In the genomic region with DNA sequence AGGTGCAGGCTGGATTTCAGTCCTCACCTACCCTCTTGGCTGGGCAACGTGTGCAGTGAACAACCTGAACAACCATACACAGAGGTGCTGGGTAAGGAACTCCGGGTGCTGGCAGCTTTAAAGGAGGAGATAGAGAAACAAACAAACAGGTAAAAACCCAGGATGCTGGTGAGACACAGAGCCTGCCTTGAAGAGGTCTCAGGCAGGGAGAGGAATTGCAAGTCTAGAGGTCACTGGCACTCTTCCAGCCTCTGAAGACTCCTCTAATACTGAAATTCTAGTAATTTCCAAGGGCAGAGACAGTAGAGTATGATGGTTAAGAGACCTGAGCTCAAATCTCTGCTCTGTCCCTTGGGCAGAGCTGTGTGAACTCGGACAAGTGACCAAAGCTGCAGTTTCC, we compare ENCODE assay signal across 19 cellular contexts.
DNase-seq lines count a peak whose midpoint lies in the region; ATAC-seq, FAIRE-seq and TF ChIP-seq lines count a peak whose summit lies in the region.
"Had no signal": no experiment of that assay in that cellular context is flagged by ENCODE, and none has a peak within 500 bp of the region (broad histone marks: within the 10 kb centered on the region; RNA-seq: fewer than 3 reads in every experiment).

No MANE protein-coding gene starts in this region.

- no peak overlapping the region for H3K9ac ChIP-seq in HCT116 (ENCODE audit: low read length)
- no peak overlapping the region for H3K9ac ChIP-seq in GM12878 (ENCODE audit: control insufficient read depth, insufficient read depth, low read length)

- H3K79me2 ChIP-seq in HCT116 (ENCODE audit: insufficient read depth, low read length): no peaks in the 10 kb centered on the region
- H3K79me2 ChIP-seq in GM12878 (ENCODE audit: control insufficient read depth, insufficient read depth, low read length): no peaks in the 10 kb centered on the region

- intact Hi-C loops in HCT116 (cut with micrococcal nuclease) (no loop called here), GM12878 (cut with micrococcal nuclease; ENCODE audit: unreplicated experiment) (no loop called here), dorsolateral prefrontal cortex (cut with DNase I) (no loop called here)

- BruUV-seq in HCT116 (replicated peaks; lab: Mats Ljungman, UMichigan) (no TSS peak), GM12878 (replicated peaks; lab: Mats Ljungman, UMichigan) (no TSS peak)

- H3K4me1 ChIP-seq in HCT116 (ENCODE audit: control insufficient read depth in 1 of 2, insufficient read depth in 2 of 2, low read length in 2 of 2) (no peaks in the 10 kb centered on the region), GM12878 (ENCODE audit: control insufficient read depth, insufficient read depth, low read length) (no peaks in the 10 kb centered on the region), BE2C (peaks cover 11% of the 10 kb centered on the region)
- H3K4me1 ChIP-seq: left ventricle myocardium inferior, vagina had no signal

- DNase-seq in AG10803 (ENCODE audit: low read depth) (peak; percentile 6), HCT116 (ENCODE audit: low read depth, low spot score) (no peak), GM12878 (ENCODE audit: low read depth, low spot score) (no peak), kidney glomerular epithelial cell (lab: John Stamatoyannopoulos, UW) (peak; percentile 22), AG20443 (ENCODE audit: low spot score) (no peak), AML-193 (lab: John Stamatoyannopoulos, UW) (no peak), dorsolateral prefrontal cortex (no peak), BE2C (no peak)
- DNase-seq: activated CD4-positive, alpha-beta memory T cell treated with anti-CD3 and anti-CD28 coated beads, Interleukin-2, amount 10 ng/mL, durations not matched to agents 7 days and 5 days; activated naive CD8-positive, alpha-beta T cell treated with anti-CD3 and anti-CD28 coated beads, Interleukin-2, amount 10 ng/mL, durations not matched to agents 7 days and 5 days; effector CD4-positive, alpha-beta T cell; GF-D8; left ventricle myocardium inferior; NCI-H1048; NCI-H2107; NCI-H82; SW 1271 had no signal

- no peak overlapping the region for H3K4me3 ChIP-seq in AG10803 (ENCODE audit: low read length)
- H3K4me3 ChIP-seq in HCT116 (replicated peaks in 1 of 2; ENCODE audit: low read depth in 1 of 2, low read length in 2 of 2): no peak overlapping the region
- no peak overlapping the region for H3K4me3 ChIP-seq in GM12878
- no peak overlapping the region for H3K4me3 ChIP-seq in dorsolateral prefrontal cortex
- H3K4me3 ChIP-seq in BE2C (ENCODE audit: low read depth, low read length): no peak overlapping the region
- H3K4me3 ChIP-seq: left ventricle myocardium inferior, vagina had no signal

- POLR2A ChIA-PET in HCT116 (lab: Charles Lee): no interaction called here
- POLR2A ChIA-PET in GM12878 (lab: Charles Lee): no interaction called here

- H3K27me3 ChIP-seq in HCT116 (ENCODE audit: insufficient read depth, low read length): no peaks in the 10 kb centered on the region
- H3K27me3 ChIP-seq in GM12878 (replicated peaks in 1 of 2; ENCODE audit: control insufficient read depth in 2 of 2, insufficient read depth in 2 of 2, low read length in 1 of 2): no peaks in the 10 kb centered on the region; a peak in 1 of 4 replicates
- H3K27me3 ChIP-seq in dorsolateral prefrontal cortex: no peaks in the 10 kb centered on the region
- H3K27me3 ChIP-seq in BE2C: no peaks in the 10 kb centered on the region
- H3K27me3 ChIP-seq: vagina had no signal

- TF ChIP-seq RAD21 in HCT116 (IDR thresholded peaks at IDR 0.05; ENCODE audit: low read depth) (no peak), GM12878 (IDR thresholded peaks at IDR 0.05; ENCODE audit: insufficient read depth, low read depth, low read length) (no peak)

- RAD21 ChIA-PET in HCT116 (lab: Charles Lee; ENCODE audit: low non-redundant PET in 1 of 2, low total read pairs in 2 of 2, uncharacterized antibody in 2 of 2, unreplicated experiment in 2 of 2): no interaction called here
- RAD21 ChIA-PET in GM12878 (lab: Charles Lee; ENCODE audit: unreplicated experiment): no interaction called here

- no peak for TF ChIP-seq EP300 in GM12878 (IDR thresholded peaks at IDR 0.05; ENCODE audit: borderline replicate concordance in 1 of 2, control insufficient read depth in 1 of 2, low read depth in 2 of 2, low read length in 2 of 2)

- no peaks in the 10 kb centered on the region for H3K36me3 ChIP-seq in HCT116 (ENCODE audit: control insufficient read depth in 1 of 2, insufficient read depth in 2 of 2, low read length in 2 of 2)
- no peaks in the 10 kb centered on the region for H3K36me3 ChIP-seq in GM12878 (ENCODE audit: control insufficient read depth in 2 of 2, insufficient read depth in 2 of 2, low read length in 1 of 2)
- no peaks in the 10 kb centered on the region for H3K36me3 ChIP-seq in BE2C
- H3K36me3 ChIP-seq: left ventricle myocardium inferior, vagina had no signal

- H3K9me2 ChIP-seq in HCT116 (ENCODE audit: insufficient read depth): no peaks in the 10 kb centered on the region

- H3K27ac ChIP-seq in HCT116 (ENCODE audit: low read depth, low read length) (no peak overlapping the region), GM12878 (ENCODE audit: control insufficient read depth, insufficient read depth) (no peak overlapping the region), dorsolateral prefrontal cortex (peak overlapping the region in 3 of 59 donors; percentile 13 to 36 (median 30))
- H3K27ac ChIP-seq: left ventricle myocardium inferior, RWPE1, vagina had no signal

- H3K4me2 ChIP-seq in HCT116 (ENCODE audit: low read length): no peak overlapping the region
- H3K4me2 ChIP-seq in GM12878 (ENCODE audit: control insufficient read depth, insufficient read depth): no peak overlapping the region

- 0% methylated on average over 3 of the region's 3 CpGs for WGBS in GM12878 (ENCODE audit: insufficient coverage, insufficient replicate concordance, low lambda C conversion rate, missing lambda C conversion rate)

- H4K20me1 ChIP-seq in HCT116 (ENCODE audit: insufficient read depth) (no peaks in the 10 kb centered on the region), GM12878 (ENCODE audit: control insufficient read depth, insufficient read depth) (no peaks in the 10 kb centered on the region)

- TF ChIP-seq POLR2A in HCT116 (IDR thresholded peaks at IDR 0.05; ENCODE audit: borderline replicate concordance, extremely low read depth, insufficient read depth, insufficient read length): no peak
- TF ChIP-seq POLR2A in GM12878 (IDR thresholded peaks at IDR 0.05; ENCODE audit: low read depth, low read length): no peak

- in situ Hi-C loops in GM12878 (cut with MboI): no loop called here

- SMC1A ChIA-PET in GM12878 (lab: Charles Lee; ENCODE audit: uncharacterized antibody, unreplicated experiment): no interaction called here

- H3K9me3 ChIP-seq in HCT116 (ENCODE audit: control insufficient read depth in 1 of 2, insufficient read depth in 1 of 2, low read depth in 1 of 2, low read length in 2 of 2): no peaks in the 10 kb centered on the region
- H3K9me3 ChIP-seq in GM12878 (replicated peaks; ENCODE audit: control insufficient read depth, insufficient read depth, low read length): no peaks in the 10 kb centered on the region
- no peaks in the 10 kb centered on the region for H3K9me3 ChIP-seq in BE2C
- H3K9me3 ChIP-seq: left ventricle myocardium inferior, vagina had no signal

- 0 out of 2 replicates have a peak, but pooled peaks have one; percentile 22 for ATAC-seq in HCT116
- peak; percentile 56 for ATAC-seq in GM12878

- H2AFZ ChIP-seq in HCT116 (ENCODE audit: low read depth, low read length, poor library complexity, severe bottlenecking) (no peak overlapping the region), GM12878 (ENCODE audit: control insufficient read depth, low read depth, low read length) (no peak overlapping the region)

- TF ChIP-seq CTCF in AG10803 (conservative IDR thresholded peaks at IDR 0.05; ENCODE audit: low read length) (0 out of 2 replicates have a peak, but pooled peaks have one; percentile 1), HCT116 (IDR thresholded peaks at IDR 0.05 in 2 of 3, conservative IDR thresholded peaks at IDR 0.05 in 1 of 3; ENCODE audit: borderline replicate concordance in 1 of 3, insufficient read depth in 1 of 3, low read depth in 2 of 3, low read length in 2 of 3) (no peak), GM12878 (IDR thresholded peaks at IDR 0.05 in 2 of 3, conservative IDR thresholded peaks at IDR 0.05 in 1 of 3; ENCODE audit: control insufficient read depth in 2 of 3, extremely low read depth in 1 of 3, insufficient read depth in 1 of 3, low read depth in 3 of 3, low read length in 3 of 3) (no peak), dorsolateral prefrontal cortex (IDR thresholded peaks at IDR 0.05 in 54 of 56, conservative IDR thresholded peaks at IDR 0.05 in 2 of 56; ENCODE audit: low read depth in 1 of 56, partially characterized antibody in 56 of 56) (no peak), BE2C (IDR thresholded peaks at IDR 0.05; ENCODE audit: low read depth, low read length) (no peak)

- no peak for FAIRE-seq in GM12878 (lab: Jason Lieb, UNC)

- CTCF ChIA-PET in HCT116 (lab: Charles Lee): no interaction called here
- CTCF ChIA-PET in GM12878 (lab: Yijun Ruan, JAX): interaction anchor here (1.2 kb wide), 1 partner anchor 10 kb away, joined by 3 read pairs; no protein-coding TSS in a partner anchor

TF ChIP-seq in HCT116, 20 proteins besides CTCF, POLR2A, EP300 and RAD21:
- TF ChIP-seq SP1 (IDR thresholded peaks at IDR 0.05; ENCODE audit: low read depth): no peak
- no peak for TF ChIP-seq ZNF274 (IDR thresholded peaks at IDR 0.05; ENCODE audit: low read depth, low read length)
- TF ChIP-seq TCF7L2 (IDR thresholded peaks at IDR 0.05; ENCODE audit: borderline replicate concordance, extremely low read depth, insufficient read depth, insufficient read length): no peak
- no peak for TF ChIP-seq ATF3 (IDR thresholded peaks at IDR 0.05)
- no peak for TF ChIP-seq CBX3 (IDR thresholded peaks at IDR 0.05; ENCODE audit: low read depth)
TF ChIP-seq in HCT116: peak in this region for 0.

Comparison
In these comparisons a context has a peak if more than half of its experiments do, and no peak if none do; other contexts are left out.
1. DNase-seq: peak in AG10803 (single experiment) and kidney glomerular epithelial cell (single experiment); none in HCT116 (single experiment), GM12878 (single experiment), AG20443 (single experiment), AML-193 (0 of 2), dorsolateral prefrontal cortex (0 of 10) and BE2C (single experiment).